1 cellular context compared by ENCODE assay signal in genomic region chr2:54613794-54614257, GRCh38.
TF ChIP-seq lines count a peak whose summit lies in the region.

No MANE protein-coding gene starts in this region.

TF ChIP-seq in HepG2, 621 proteins besides CTCF, POLR2A, EP300 and RAD21 (continued from another document):
- TF ChIP-seq EED (CRISPR knock-in tag; IDR thresholded peaks at IDR 0.05) (no peak), MAFK (conservative IDR thresholded peaks at IDR 0.05 in 1 of 2, IDR thresholded peaks at IDR 0.05 in 1 of 2; ENCODE audit: low read length in 2 of 2) (peak; percentile 48 to 62), GATAD2A (CRISPR knock-in tag; IDR thresholded peaks at IDR 0.05) (peak; percentile 41; the same call in 1 of the 2 replicates), POLR2G (IDR thresholded peaks at IDR 0.05; ENCODE audit: low read depth, low read length) (peak; percentile 23; the same call in 1 of the 2 replicates)
